17 cellular contexts compared by ENCODE assay signal in genomic region chr11:118314985-118315384, GRCh38. TPM values are rescaled to one million over a fixed set of nuclear protein-coding genes. Genes with fewer than 3 reads are reported as not detected.
A peak's percentile ranks its signal among the peaks of the same experiment; 100 is the strongest.
DNase-seq lines count a peak whose midpoint lies in the region; ATAC-seq, FAIRE-seq and TF ChIP-seq lines count a peak whose summit lies in the region.
"Had no signal": no experiment of that assay in that cellular context is flagged by ENCODE, and none has a peak within 500 bp of the region (broad histone marks: within the 10 kb centered on the region; RNA-seq: fewer than 3 reads in every experiment).

No MANE protein-coding gene starts in this region.

- no peaks in the 10 kb centered on the region for H4K20me1 ChIP-seq in K562 (replicated peaks; ENCODE audit: control insufficient read depth, insufficient read depth, low read length)

- peak overlapping the region; percentile 35 for H3K4me3 ChIP-seq in Jurkat, Clone E6-1 (ENCODE audit: low read length)
- H3K4me3 ChIP-seq in K562 (no peak overlapping the region), mucosa of stomach (ENCODE audit: low read length) (no peak overlapping the region), aorta (ENCODE audit: low read length in 2 of 2) (no peak overlapping the region)
- H3K4me3 ChIP-seq: SJSA1, thyroid gland had no signal

- TF ChIP-seq EP300 in K562 (IDR thresholded peaks at IDR 0.05; ENCODE audit: low read length): no peak

- TF ChIP-seq POLR2A in K562 (conservative IDR thresholded peaks at IDR 0.05): no peak

- peak; percentile 16 for DNase-seq in COLO668 (lab: John Stamatoyannopoulos, UW; ENCODE audit: unreplicated experiment)
- no peak for DNase-seq in Jurkat, Clone E6-1 (ENCODE audit: low read depth, low spot score)
- no peak for DNase-seq in K562 (ENCODE audit: extremely low read depth in 1 of 4, low spot score in 3 of 4)
- no peak for DNase-seq in MCF 10A (ENCODE audit: unreplicated experiment)
- no peak for DNase-seq in germinal center (ENCODE audit: low spot score)
- no peak for DNase-seq in aorta
- DNase-seq in NCI-H446 (lab: John Stamatoyannopoulos, UW): no peak
- DNase-seq: activated CD4-positive, alpha-beta T cell treated with anti-CD3 and anti-CD28 coated beads for 4 hours; IMR-90; islet precursor cell; stimulated activated CD4-positive, alpha-beta T cell treated with anti-CD3 and anti-CD28 coated beads, Interleukin-4, amount 100 ng/mL, for 4 hours; thyroid gland had no signal

- no TSS peak for BruUV-seq in K562 (replicated peaks; lab: Mats Ljungman, UMichigan)
- no TSS peak for BruUV-seq in MCF 10A (replicated peaks; lab: Mats Ljungman, UMichigan)

- H3K4me3 Mint-ChIP-seq in MCF 10A (ENCODE audit: unreplicated experiment): no peak overlapping the region

- no peaks in the 10 kb centered on the region for H3K9me3 Mint-ChIP-seq in MCF 10A (ENCODE audit: unreplicated experiment)

- no peak overlapping the region for H3K27ac Mint-ChIP-seq in MCF 10A (ENCODE audit: low read depth, unreplicated experiment)

- peaks cover 17% of the 10 kb centered on the region for H3K27me3 Mint-ChIP-seq in MCF 10A (ENCODE audit: insufficient read depth, unreplicated experiment)

- POLR2A ChIA-PET in K562 (lab: Yijun Ruan, JAX) (interaction anchor here (1.6 kb wide), 1 partner anchor 12 kb away, joined by 5 read pairs; no protein-coding TSS in a partner anchor), MCF 10A (lab: Yijun Ruan, JAX) (no interaction called here)

- H3K4me1 ChIP-seq in K562 (replicated peaks in 1 of 2; ENCODE audit: control insufficient read depth in 2 of 2, insufficient read depth in 2 of 2, low read length in 2 of 2) (peaks cover 25 to 55% of the 10 kb centered on the region in 2 experiments), mucosa of stomach (ENCODE audit: control insufficient read depth, insufficient read depth, low read length) (peaks cover 86% of the 10 kb centered on the region), aorta (ENCODE audit: control insufficient read depth in 1 of 2, insufficient read depth in 2 of 2, low read length in 2 of 2) (no peaks in the 10 kb centered on the region)
- H3K4me1 ChIP-seq: SJSA1 had no signal

- no peaks in the 10 kb centered on the region for H3K36me3 Mint-ChIP-seq in MCF 10A (ENCODE audit: insufficient read depth, unreplicated experiment)

- peaks cover 3% of the 10 kb centered on the region for H3K9me1 ChIP-seq in K562 (ENCODE audit: control insufficient read depth, insufficient read depth, low read length)

- peaks cover 13% of the 10 kb centered on the region for H3K4me1 Mint-ChIP-seq in MCF 10A (ENCODE audit: insufficient read depth, unreplicated experiment)

- FAIRE-seq in K562 (lab: Jason Lieb, UNC): no peak
- FAIRE-seq: astrocyte had no signal

- no peak overlapping the region for H3K9ac ChIP-seq in K562 (ENCODE audit: insufficient read depth in 1 of 2, low read depth in 2 of 2, low read length in 2 of 2)
- H3K9ac ChIP-seq in mucosa of stomach (ENCODE audit: low read length): peak overlapping the region; percentile 60
- H3K9ac ChIP-seq: parathyroid adenoma had no signal

- H3K4me2 ChIP-seq in K562 (ENCODE audit: insufficient read depth, low read length): no peak overlapping the region

- TF ChIP-seq CTCF in K562 (IDR thresholded peaks at IDR 0.05 in 2 of 3, conservative IDR thresholded peaks at IDR 0.05 in 1 of 3; ENCODE audit: insufficient read depth in 2 of 3, low read depth in 1 of 3, low read length in 3 of 3): no peak
- TF ChIP-seq CTCF in MCF 10A (IDR thresholded peaks at IDR 0.05; ENCODE audit: unreplicated experiment): no peak

- H2AFZ ChIP-seq in K562 (ENCODE audit: low read depth, low read length): peak overlapping the region; percentile 48
- H2AFZ ChIP-seq: parathyroid adenoma had no signal

- intact Hi-C loops in K562 (cut with micrococcal nuclease) (loop anchor here (5.0 kb wide), 1 partner anchor 32 kb away; no protein-coding TSS in a partner anchor), MCF 10A (cut with micrococcal nuclease) (no loop called here), aorta (cut with DNase I) (no loop called here)

- H3K9me3 ChIP-seq in K562 (replicated peaks; ENCODE audit: control insufficient read depth, insufficient read depth, low read depth, low read length) (no peaks in the 10 kb centered on the region), mucosa of stomach (ENCODE audit: control insufficient read depth, low read length) (no peaks in the 10 kb centered on the region), aorta (ENCODE audit: control insufficient read depth, low read length) (peaks cover 3% of the 10 kb centered on the region)
- H3K9me3 ChIP-seq: SJSA1, thyroid gland had no signal

- in situ Hi-C loops in K562 (cut with MboI): no loop called here

- CTCF ChIA-PET in K562 (lab: Yijun Ruan, JAX; ENCODE audit: low intra/inter-chr PET ratio) (no interaction called here), MCF 10A (lab: Yijun Ruan, JAX) (interaction anchor here (1.0 kb wide), 1 partner anchor 19 kb away, joined by 5 read pairs; no protein-coding TSS in a partner anchor)

- WGBS in K562 (ENCODE audit: insufficient coverage, low coverage, missing lambda C conversion rate): 57% methylated on average over 6 of the region's 6 CpGs
- 27 to 34% methylated on average over 6 of the region's 6 CpGs for WGBS in aorta, 2 donors

- H3K27ac ChIP-seq in K562 (ENCODE audit: extremely low read depth, low read depth, low read length) (no peak overlapping the region), aorta (ENCODE audit: low read depth in 1 of 2, low read length in 2 of 2) (no peak overlapping the region)
- H3K27ac ChIP-seq: epithelial cell of prostate, parathyroid adenoma, SJSA1, thyroid gland had no signal

- H3K27me3 ChIP-seq in K562 (ENCODE audit: control insufficient read depth in 2 of 2, insufficient read depth in 2 of 2, low read length in 2 of 2) (peaks cover 0 to 7% of the 10 kb centered on the region in 2 experiments; a peak in 1 of 5 replicates), mucosa of stomach (ENCODE audit: control insufficient read depth, insufficient read depth, low read length) (peaks cover 6% of the 10 kb centered on the region), aorta (ENCODE audit: control insufficient read depth in 1 of 2, insufficient read depth in 2 of 2, low read length in 1 of 2) (no peaks in the 10 kb centered on the region)
- H3K27me3 ChIP-seq: SJSA1 had no signal

- H3K36me3 ChIP-seq in K562 (ENCODE audit: control insufficient read depth, insufficient read depth, low read length) (no peaks in the 10 kb centered on the region), mucosa of stomach (ENCODE audit: control insufficient read depth, insufficient read depth, low read length) (no peaks in the 10 kb centered on the region), aorta (ENCODE audit: control insufficient read depth in 1 of 2, insufficient read depth in 2 of 2, low read length in 1 of 2) (no peaks in the 10 kb centered on the region)
- H3K36me3 ChIP-seq: SJSA1, thyroid gland had no signal

- ATAC-seq in K562: no peak
- no peak for ATAC-seq in aorta (ENCODE audit: low FRiP score)

- no peaks in the 10 kb centered on the region for H3K79me2 ChIP-seq in K562 (ENCODE audit: control insufficient read depth, insufficient read depth, low read length)
- H3K79me2 ChIP-seq: parathyroid adenoma had no signal

- no peak for TF ChIP-seq RAD21 in K562 (CRISPR knock-in tag; conservative IDR thresholded peaks at IDR 0.05 in 1 of 2, IDR thresholded peaks at IDR 0.05 in 1 of 2)

RNA-seq across cellular contexts. Expression of gene CD3E, which starts 10.5 kb away (rescaled TPM):
- 926 TPM for polyA plus RNA-seq in Jurkat, Clone E6-1 (2012; ENCODE audit: insufficient read depth, insufficient read length)
- 0.25 TPM in 1 of 2 replicates, not detected in the other for total RNA-seq in K562 (2011; cell fraction: chromatin; rRNA removed; ENCODE audit: low replicate concordance)
- 0.17 TPM in 1 of 2 replicates, not detected in the other for total RNA-seq in K562 (2011; cell fraction: nucleolus; rRNA removed)
- not detected in 2 replicates for total RNA-seq in K562 (2011; cell fraction: nucleoplasm; rRNA removed)
- total RNA-seq in K562 (2014; rRNA removed) (not detected in 2 replicates), K562 (2014; rRNA removed; fragmentation: Illumina TruSeq; extraction: Trizol) (not detected in 2 replicates), K562 (2015; rRNA removed; fragmentation: Illumina TruSeq; extraction: Trizol) (0.11 TPM in 1 of 2 replicates, not detected in the other), K562 (2021) (0.62 and 1.1 TPM in 2 replicates), MCF 10A (2022) (not detected in 2 replicates), aorta (1 to 10 TPM; 2.3 to 5.2 TPM)
- polyA plus RNA-seq in K562 (2011; rRNA removed) (0.07 and 0.11 TPM in 2 replicates), K562 (2014; fragmentation: Illumina TruSeq; extraction: Trizol) (0.25 and 0.36 TPM in 2 replicates), K562 (2014; fragmentation: Nextera tagmentation; extraction: Ambion mirVana) (not detected), K562 (2014; rRNA removed) (0.13 TPM in 1 of 2 replicates, not detected in the other), aorta (1 to 10 TPM in 1 of 2 donors, under 1 TPM in 1; 0.43 to 2.5 TPM)
- polyA plus RNA-seq in K562 (2011; cell fraction: cytosol; rRNA removed): 0.12 and 0.21 TPM in 2 replicates
- polyA plus RNA-seq in K562 (2011; cell fraction: nucleus; rRNA removed): 0.10 TPM in 1 of 2 replicates, not detected in the other
- polyA plus RNA-seq in K562 (2012): 0.35 and 1.8 TPM in 2 replicates
- 0.14 TPM in 1 of 2 replicates, not detected in the other for polyA minus RNA-seq in K562 (2011; rRNA and poly(A)+ RNA removed)
- not detected in 2 replicates for polyA minus RNA-seq in K562 (2011; cell fraction: cytosol; rRNA and poly(A)+ RNA removed)
- not detected in 2 replicates for polyA minus RNA-seq in K562 (2011; cell fraction: nucleus; rRNA and poly(A)+ RNA removed)
- total RNA-seq: astrocyte, IMR-90, SJSA1 had no signal
- polyA plus RNA-seq: IMR-90 had no signal

RNA-seq across cellular contexts. Expression of gene CD3D, which starts 27.5 kb away (rescaled TPM):
- 2,085 TPM for polyA plus RNA-seq in Jurkat, Clone E6-1 (2012; ENCODE audit: insufficient read depth, insufficient read length)
- total RNA-seq in K562 (2011; cell fraction: chromatin; rRNA removed; ENCODE audit: low replicate concordance): 24.0 and 41.4 TPM in 2 replicates
- total RNA-seq in K562 (2011; cell fraction: nucleolus; rRNA removed): 83.6 and 106 TPM in 2 replicates
- total RNA-seq in K562 (2011; cell fraction: nucleoplasm; rRNA removed): 52.0 and 68.0 TPM in 2 replicates
- 40.7 and 42.4 TPM in 2 replicates for total RNA-seq in K562 (2014; rRNA removed)
- 52.4 and 54.8 TPM in 2 replicates for total RNA-seq in K562 (2014; rRNA removed; fragmentation: Illumina TruSeq; extraction: Trizol)
- total RNA-seq in K562 (2015; rRNA removed; fragmentation: Illumina TruSeq; extraction: Trizol): 35.6 and 41.7 TPM in 2 replicates
- 34.9 and 36.2 TPM in 2 replicates for total RNA-seq in K562 (2021)
- 238 and 241 TPM in 2 replicates for polyA plus RNA-seq in K562 (2011; rRNA removed)
- polyA plus RNA-seq in K562 (2011; cell fraction: cytosol; rRNA removed): 162 and 272 TPM in 2 replicates
- 58.9 and 86.8 TPM in 2 replicates for polyA plus RNA-seq in K562 (2011; cell fraction: nucleus; rRNA removed)
- polyA plus RNA-seq in K562 (2012): 54.3 and 176 TPM in 2 replicates
- 67.1 and 75.5 TPM in 2 replicates for polyA plus RNA-seq in K562 (2014; fragmentation: Illumina TruSeq; extraction: Trizol)
- 100 to 1,000 TPM; 139 to 145 TPM for polyA plus RNA-seq in K562 (2014; fragmentation: Nextera tagmentation; extraction: Ambion mirVana)
- polyA plus RNA-seq in K562 (2014; rRNA removed): 69.6 and 76.7 TPM in 2 replicates
- polyA minus RNA-seq in K562 (2011; rRNA and poly(A)+ RNA removed): 107 and 117 TPM in 2 replicates
- 29.9 and 30.2 TPM in 2 replicates for polyA minus RNA-seq in K562 (2011; cell fraction: cytosol; rRNA and poly(A)+ RNA removed)
- 9.8 and 24.3 TPM in 2 replicates for polyA minus RNA-seq in K562 (2011; cell fraction: nucleus; rRNA and poly(A)+ RNA removed)
- total RNA-seq in MCF 10A (2022): not detected in 2 replicates
- total RNA-seq in aorta: 1 to 10 TPM; 3.0 to 3.9 TPM
- polyA plus RNA-seq in aorta: 1 to 10 TPM in 1 of 2 donors, under 1 TPM in 1; 0.36 to 3.3 TPM
- total RNA-seq: IMR-90, SJSA1 had no signal
- polyA plus RNA-seq: IMR-90 had no signal

RNA-seq across cellular contexts. Expression of gene CD3G, which starts 29.2 kb away (rescaled TPM):
- polyA plus RNA-seq in Jurkat, Clone E6-1 (2012; ENCODE audit: insufficient read depth, insufficient read length): 109 TPM
- total RNA-seq in K562 (2011; cell fraction: chromatin; rRNA removed; ENCODE audit: low replicate concordance): 1.1 and 1.3 TPM in 2 replicates
- total RNA-seq in K562 (2011; cell fraction: nucleolus; rRNA removed): 0.53 and 0.67 TPM in 2 replicates
- 0.51 and 1.1 TPM in 2 replicates for total RNA-seq in K562 (2011; cell fraction: nucleoplasm; rRNA removed)
- total RNA-seq in K562 (2014; rRNA removed) (0.36 and 0.37 TPM in 2 replicates), K562 (2014; rRNA removed; fragmentation: Illumina TruSeq; extraction: Trizol) (0.19 and 0.47 TPM in 2 replicates), K562 (2015; rRNA removed; fragmentation: Illumina TruSeq; extraction: Trizol) (0.47 and 0.49 TPM in 2 replicates), K562 (2021) (0.55 and 0.60 TPM in 2 replicates), MCF 10A (2022) (not detected in 2 replicates), aorta (1 to 10 TPM; 1.1 to 3.0 TPM)
- polyA plus RNA-seq in K562 (2011; rRNA removed) (1.6 and 1.7 TPM in 2 replicates), K562 (2014; fragmentation: Illumina TruSeq; extraction: Trizol) (0.30 and 0.79 TPM in 2 replicates), K562 (2014; fragmentation: Nextera tagmentation; extraction: Ambion mirVana) (under 1 TPM; 0.60 to 0.83 TPM), K562 (2014; rRNA removed) (0.24 and 0.33 TPM in 2 replicates), aorta (not detected)
- polyA plus RNA-seq in K562 (2011; cell fraction: cytosol; rRNA removed): 0.78 and 1.0 TPM in 2 replicates
- polyA plus RNA-seq in K562 (2011; cell fraction: nucleus; rRNA removed): 0.34 and 0.82 TPM in 2 replicates
- polyA plus RNA-seq in K562 (2012): 0.47 and 1.6 TPM in 2 replicates
- 2.8 and 23.2 TPM in 2 replicates for polyA minus RNA-seq in K562 (2011; rRNA and poly(A)+ RNA removed)
- polyA minus RNA-seq in K562 (2011; cell fraction: cytosol; rRNA and poly(A)+ RNA removed): 1.2 TPM in 2 replicates
- polyA minus RNA-seq in K562 (2011; cell fraction: nucleus; rRNA and poly(A)+ RNA removed): 0.13 and 0.78 TPM in 2 replicates
- total RNA-seq: astrocyte, IMR-90, SJSA1 had no signal
- polyA plus RNA-seq: IMR-90 had no signal

RNA-seq across cellular contexts. Expression of gene UBE4A, which starts 44.4 kb away (rescaled TPM):
- polyA plus RNA-seq in Jurkat, Clone E6-1 (2012; ENCODE audit: insufficient read depth, insufficient read length): 18.7 TPM
- total RNA-seq in K562 (2011; cell fraction: chromatin; rRNA removed; ENCODE audit: low replicate concordance): 31.9 and 53.7 TPM in 2 replicates
- total RNA-seq in K562 (2011; cell fraction: nucleolus; rRNA removed): 23.5 and 25.8 TPM in 2 replicates
- 45.1 and 82.0 TPM in 2 replicates for total RNA-seq in K562 (2011; cell fraction: nucleoplasm; rRNA removed)
- total RNA-seq in K562 (2014; rRNA removed) (26.8 and 32.4 TPM in 2 replicates), K562 (2014; rRNA removed; fragmentation: Illumina TruSeq; extraction: Trizol) (44.8 and 50.6 TPM in 2 replicates), K562 (2015; rRNA removed; fragmentation: Illumina TruSeq; extraction: Trizol) (41.8 and 45.2 TPM in 2 replicates), K562 (2021) (33.6 and 37.0 TPM in 2 replicates), MCF 10A (2022) (41.0 and 47.7 TPM in 2 replicates), aorta (10 to 100 TPM; 33.4 to 35.2 TPM)
- polyA plus RNA-seq in K562 (2011; rRNA removed) (22.9 and 23.9 TPM in 2 replicates), K562 (2014; fragmentation: Illumina TruSeq; extraction: Trizol) (29.2 and 32.8 TPM in 2 replicates), K562 (2014; fragmentation: Nextera tagmentation; extraction: Ambion mirVana) (10 to 100 TPM; 13.5 to 17.1 TPM), K562 (2014; rRNA removed) (17.8 and 18.0 TPM in 2 replicates), aorta (10 to 100 TPM in 1 of 2 donors, 1 to 10 TPM in 1; 3.3 to 14.3 TPM)
- polyA plus RNA-seq in K562 (2011; cell fraction: cytosol; rRNA removed): 12.4 and 17.6 TPM in 2 replicates
- polyA plus RNA-seq in K562 (2011; cell fraction: nucleus; rRNA removed): 54.3 and 63.0 TPM in 2 replicates
- 19.3 and 19.9 TPM in 2 replicates for polyA plus RNA-seq in K562 (2012)
- 47.1 and 48.0 TPM in 2 replicates for polyA minus RNA-seq in K562 (2011; rRNA and poly(A)+ RNA removed)
- polyA minus RNA-seq in K562 (2011; cell fraction: cytosol; rRNA and poly(A)+ RNA removed): 28.5 and 37.0 TPM in 2 replicates
- polyA minus RNA-seq in K562 (2011; cell fraction: nucleus; rRNA and poly(A)+ RNA removed): 12.4 and 25.8 TPM in 2 replicates

RNA-seq across cellular contexts. Expression of gene MPZL2, which starts 50.9 kb away (rescaled TPM):
- not detected for polyA plus RNA-seq in Jurkat, Clone E6-1 (2012; ENCODE audit: insufficient read depth, insufficient read length)
- total RNA-seq in K562 (2011; cell fraction: chromatin; rRNA removed; ENCODE audit: low replicate concordance): not detected in 2 replicates
- total RNA-seq in K562 (2011; cell fraction: nucleolus; rRNA removed): not detected in 2 replicates
- not detected in 2 replicates for total RNA-seq in K562 (2011; cell fraction: nucleoplasm; rRNA removed)
- 0.08 TPM in 1 of 2 replicates, not detected in the other for total RNA-seq in K562 (2014; rRNA removed)
- total RNA-seq in K562 (2014; rRNA removed; fragmentation: Illumina TruSeq; extraction: Trizol): 0.16 TPM in 1 of 2 replicates, not detected in the other
- 0.18 and 0.19 TPM in 2 replicates for total RNA-seq in K562 (2015; rRNA removed; fragmentation: Illumina TruSeq; extraction: Trizol)
- total RNA-seq in K562 (2021): 0.09 and 0.29 TPM in 2 replicates
- 0.17 and 0.38 TPM in 2 replicates for polyA plus RNA-seq in K562 (2011; rRNA removed)
- polyA plus RNA-seq in K562 (2011; cell fraction: cytosol; rRNA removed): 0.07 and 0.38 TPM in 2 replicates
- 0.50 and 0.69 TPM in 2 replicates for polyA plus RNA-seq in K562 (2011; cell fraction: nucleus; rRNA removed)
- 0.23 and 0.28 TPM in 2 replicates for polyA plus RNA-seq in K562 (2012)
- 0.27 and 0.32 TPM in 2 replicates for polyA plus RNA-seq in K562 (2014; fragmentation: Illumina TruSeq; extraction: Trizol)
- under 1 TPM; 0.14 to 0.28 TPM for polyA plus RNA-seq in K562 (2014; fragmentation: Nextera tagmentation; extraction: Ambion mirVana)
- polyA plus RNA-seq in K562 (2014; rRNA removed): 0.16 and 0.21 TPM in 2 replicates
- 0.07 and 0.60 TPM in 2 replicates for polyA minus RNA-seq in K562 (2011; rRNA and poly(A)+ RNA removed)
- not detected in 2 replicates for polyA minus RNA-seq in K562 (2011; cell fraction: cytosol; rRNA and poly(A)+ RNA removed)
- polyA minus RNA-seq in K562 (2011; cell fraction: nucleus; rRNA and poly(A)+ RNA removed): 0.56 TPM in 1 of 2 replicates, not detected in the other
- 7.0 and 13.7 TPM in 2 replicates for total RNA-seq in MCF 10A (2022)
- total RNA-seq in aorta: 10 to 100 TPM; 52.7 to 63.2 TPM
- 10 to 100 TPM in 1 of 2 donors, 1 to 10 TPM in 1; 3.8 to 13.3 TPM for polyA plus RNA-seq in aorta
- total RNA-seq: IMR-90, SJSA1 had no signal
- polyA plus RNA-seq: IMR-90 had no signal

Comparison
In these comparisons a context has a peak if more than half of its experiments do, and no peak if none do; other contexts are left out.
1. RNA of gene CD3D, which starts 27.5 kb away (total RNA-seq): 24.0 to 106 TPM in K562; 3.0 to 3.9 TPM in aorta and not detected in MCF 10A; every median in the first group is over 4 times any median in the second.